29 cellular contexts compared by ENCODE assay signal in the genomic region with DNA sequence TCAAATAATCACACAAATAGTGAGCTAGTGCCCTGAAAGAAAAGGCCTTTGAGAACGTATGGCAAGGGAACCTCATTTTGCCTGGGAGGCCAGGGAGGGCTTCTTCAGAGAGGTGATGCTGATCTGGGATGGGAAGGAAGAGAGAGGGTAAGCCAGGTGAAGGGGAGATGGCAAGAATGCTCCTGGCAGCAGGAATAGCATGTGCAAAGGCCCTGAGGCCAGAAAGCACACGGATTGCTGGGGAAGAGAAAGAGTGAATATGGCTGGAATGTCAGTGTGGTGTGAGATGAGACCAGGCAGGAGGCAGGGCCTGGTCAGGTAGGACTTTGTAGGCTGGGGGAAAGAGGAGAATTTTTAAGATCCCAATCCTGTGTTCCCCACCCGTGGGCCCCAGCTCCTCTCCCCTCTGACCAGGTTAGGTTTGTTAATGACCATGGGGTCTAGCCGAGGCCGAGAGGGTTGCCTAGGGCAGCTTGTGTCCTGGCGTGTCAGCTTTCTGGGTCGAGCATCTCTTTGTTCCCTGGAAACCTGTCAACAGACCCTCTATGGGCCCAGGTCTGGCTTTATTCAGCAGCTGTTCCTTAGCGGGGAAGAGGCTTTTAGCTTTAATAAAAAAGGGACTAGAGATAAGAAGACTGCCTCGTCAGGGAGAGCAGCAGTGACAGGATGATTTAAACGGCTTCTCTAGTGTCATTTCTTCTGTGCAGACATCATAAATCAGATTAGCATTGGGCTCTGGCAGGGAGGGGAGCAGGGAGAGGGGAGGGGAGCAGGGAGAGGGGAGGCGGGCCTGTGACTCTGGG.
DNase-seq lines count a peak whose midpoint lies in the region; ATAC-seq and TF ChIP-seq lines count a peak whose summit lies in the region.
"Had no signal": no experiment of that assay in that cellular context is flagged by ENCODE, and none has a peak within 500 bp of the region (broad histone marks: within the 10 kb centered on the region; RNA-seq: fewer than 3 reads in every experiment).

No MANE protein-coding gene starts in this region.

- no peaks in the 10 kb centered on the region for H3K9me3 Mint-ChIP-seq in activated naive CD8-positive, alpha-beta T cell treated with anti-CD3 and anti-CD28 coated beads, Interleukin-2, amount 50 U/mL, for 24 hours

- 63 to 82% (median 71%) methylated on average over 11 of the region's 11 CpGs for WGBS in spleen, 5 donors

- no peaks in the 10 kb centered on the region for H3K4me1 Mint-ChIP-seq in activated naive CD8-positive, alpha-beta T cell treated with anti-CD3 and anti-CD28 coated beads, Interleukin-2, amount 50 U/mL, for 24 hours
- H3K4me1 Mint-ChIP-seq: B cell; stimulated activated memory B cell treated with anti-CD40 and anti-IgM and Interleukin-4, amounts not matched to agents 10 μg/mL and 1 μg/mL and 100 μg/mL, for 72 hours had no signal

- no peaks in the 10 kb centered on the region for H3K9me3 ChIP-seq in cardiac muscle cell (ENCODE audit: low read depth)
- H3K9me3 ChIP-seq in spleen = peaks cover 0 to 11% (median 4%) of the 10 kb centered on the region in 8 donors
- H3K9me3 ChIP-seq: right lobe of liver, upper lobe of left lung had no signal

- H3K27me3 ChIP-seq in cardiac muscle cell (no peaks in the 10 kb centered on the region), spleen (replicated peaks in 1 of 7) (no peaks in the 10 kb centered on the region)
- H3K27me3 ChIP-seq: neural progenitor cell, right lobe of liver, upper lobe of left lung had no signal

- no peak for TF ChIP-seq POLR2A in erythroblast (IDR thresholded peaks at IDR 0.05; ENCODE audit: low read length)
- TF ChIP-seq POLR2A in spleen (IDR thresholded peaks at IDR 0.05) = no peak

- H3K27ac ChIP-seq in cardiac muscle cell (peak overlapping the region; percentile 10), spleen (no peak overlapping the region)
- H3K27ac ChIP-seq: neural progenitor cell, right lobe of liver, upper lobe of left lung had no signal

- peak in 1 of 2 donors; percentile 41 for DNase-seq in cardiac muscle cell (ENCODE audit: low read depth in 1 of 2, low spot score in 1 of 2)
- no peak for DNase-seq in left cardiac atrium
- peak; percentile 82 for DNase-seq in OCI-M1 (lab: John Stamatoyannopoulos, UW)
- DNase-seq in erythroblast (lab: John Stamatoyannopoulos, UW) = peak; percentile 64 to 72
- DNase-seq in spleen = peak; percentile 43
- no peak for DNase-seq in activated naive CD8-positive, alpha-beta T cell treated with anti-CD3 and anti-CD28 coated beads, Interleukin-2, amount 50 U/mL, for 24 hours
- DNase-seq: activated CD4-positive, alpha-beta T cell treated with anti-CD3 and anti-CD28 coated beads, Interleukin-2, amount 50 U/mL, for 48 hours; activated CD4-positive, CD25-positive, alpha-beta regulatory T cell; activated CD8-positive, alpha-beta memory T cell treated with anti-CD3 and anti-CD28 coated beads, Interleukin-2, amount 50 U/mL, for 48 hours; activated naive CD4-positive, alpha-beta T cell treated with anti-CD3 and anti-CD28 coated beads, Interleukin-2, amount 50 U/mL, for 16 hours; amygdala; DMS153; effector CD8-positive, alpha-beta T cell; H7; KG1; kidney glomerular epithelial cell; MM.1S; NCI-H1694 treated with DMSO at 0.1 percent for 48 hours; NCI-H774; right lobe of liver; stimulated activated CD4-positive, alpha-beta T cell treated with anti-CD3 and anti-CD28 coated beads, Interleukin-4, amount 100 ng/mL, for 4 hours; substantia nigra; upper lobe of left lung had no signal

- H3K36me3 ChIP-seq in cardiac muscle cell (no peaks in the 10 kb centered on the region), spleen (peaks cover 0 to 41% (median 9%) of the 10 kb centered on the region in 6 donors)
- H3K36me3 ChIP-seq: neural progenitor cell, right lobe of liver had no signal

- H3K27me3 Mint-ChIP-seq in activated naive CD8-positive, alpha-beta T cell treated with anti-CD3 and anti-CD28 coated beads, Interleukin-2, amount 50 U/mL, for 24 hours = no peaks in the 10 kb centered on the region
- H3K27me3 Mint-ChIP-seq: B cell; stimulated activated memory B cell treated with anti-CD40 and anti-IgM and Interleukin-4, amounts not matched to agents 10 μg/mL and 1 μg/mL and 100 μg/mL, for 72 hours had no signal

- H3K4me1 ChIP-seq in cardiac muscle cell (ENCODE audit: low read depth) (peaks cover 11% of the 10 kb centered on the region), spleen (no peaks in the 10 kb centered on the region)
- H3K4me1 ChIP-seq: right lobe of liver, upper lobe of left lung had no signal

- H3K4me3 ChIP-seq in cardiac muscle cell (no peak overlapping the region), spleen (no peak overlapping the region)
- H3K4me3 ChIP-seq: neural progenitor cell, right lobe of liver, upper lobe of left lung had no signal

- no peak for ATAC-seq in left cardiac atrium
- no peak for ATAC-seq in HG02970 (IDR thresholded peaks at IDR 0.05; ENCODE audit: low FRiP score, unreplicated experiment)
- no peak for ATAC-seq in activated naive CD8-positive, alpha-beta T cell treated with anti-CD3 and anti-CD28 coated beads, Interleukin-2, amount 50 U/mL, for 24 hours
- ATAC-seq in HG03039 (IDR thresholded peaks at IDR 0.05; ENCODE audit: unreplicated experiment) = no peak
- ATAC-seq: Right ventricle myocardium inferior had no signal

- intact Hi-C loops in left cardiac atrium (cut with DNase I) (no loop called here), spleen (cut with DNase I; ENCODE audit: low total_unique reads) (no loop called here)

- H3K36me3 Mint-ChIP-seq in activated naive CD8-positive, alpha-beta T cell treated with anti-CD3 and anti-CD28 coated beads, Interleukin-2, amount 50 U/mL, for 24 hours (ENCODE audit: low read depth) = peaks cover 3% of the 10 kb centered on the region

- no peak for TF ChIP-seq CTCF in cardiac muscle cell (IDR thresholded peaks at IDR 0.05; ENCODE audit: low read depth, low read length)
- no peak for TF ChIP-seq CTCF in spleen (IDR thresholded peaks at IDR 0.05 in 8 of 11, conservative IDR thresholded peaks at IDR 0.05 in 3 of 11)

- H3K27ac Mint-ChIP-seq in activated naive CD8-positive, alpha-beta T cell treated with anti-CD3 and anti-CD28 coated beads, Interleukin-2, amount 50 U/mL, for 24 hours = no peak overlapping the region
- H3K27ac Mint-ChIP-seq: B cell; neural progenitor cell; stimulated activated memory B cell treated with anti-CD40 and anti-IgM and Interleukin-4, amounts not matched to agents 10 μg/mL and 1 μg/mL and 100 μg/mL, for 72 hours had no signal

- no peak overlapping the region for H3K4me3 Mint-ChIP-seq in activated naive CD8-positive, alpha-beta T cell treated with anti-CD3 and anti-CD28 coated beads, Interleukin-2, amount 50 U/mL, for 24 hours
- H3K4me3 Mint-ChIP-seq: B cell; neural progenitor cell; stimulated activated memory B cell treated with anti-CD40 and anti-IgM and Interleukin-4, amounts not matched to agents 10 μg/mL and 1 μg/mL and 100 μg/mL, for 72 hours had no signal

Comparison
In these comparisons a context has a peak if more than half of its experiments do, and no peak if none do; other contexts are left out.
1. DNase-seq: peak in OCI-M1 (single experiment), erythroblast (2 of 2) and spleen (single experiment); none in left cardiac atrium (single experiment) and activated naive CD8-positive, alpha-beta T cell treated with anti-CD3 and anti-CD28 coated beads, Interleukin-2, amount 50 U/mL, for 24 hours (single experiment).